9 cellular contexts compared by ENCODE assay signal in genomic region chr5:75567710-75568109, GRCh38. TPM values are rescaled to one million over a fixed set of nuclear protein-coding genes. Genes with fewer than 3 reads are reported as not detected.
DNase-seq lines count a peak whose midpoint lies in the region; ATAC-seq, FAIRE-seq and TF ChIP-seq lines count a peak whose summit lies in the region.
"Had no signal": no experiment of that assay in that cellular context is flagged by ENCODE, and none has a peak within 500 bp of the region (broad histone marks: within the 10 kb centered on the region; RNA-seq: fewer than 3 reads in every experiment).

No MANE protein-coding gene starts in this region.

- H3K9ac ChIP-seq in HUES48 (ENCODE audit: low read depth, low read length) (no peak overlapping the region), GM12878 (ENCODE audit: control insufficient read depth, insufficient read depth, low read length) (peak overlapping the region; percentile 18)

- peak overlapping the region; percentile 91 for H3K4me2 ChIP-seq in GM12878 (ENCODE audit: control insufficient read depth, insufficient read depth)

- ATAC-seq in activated T-cell treated with anti-CD3 and anti-CD28 coated beads, Interleukin-2, amount 50 U/mL, for 4 hours = peak; percentile 58 to 68
- peak; percentile 67 for ATAC-seq in GM12878

- 0 out of 2 replicates have a peak, but pooled peaks have one; percentile 20 for TF ChIP-seq RAD21 in GM12878 (IDR thresholded peaks at IDR 0.05; ENCODE audit: insufficient read depth, low read depth, low read length)

- no peak for TF ChIP-seq POLR2A in GM12878 (IDR thresholded peaks at IDR 0.05; ENCODE audit: low read depth, low read length)

- no peaks in the 10 kb centered on the region for H3K27me3 Mint-ChIP-seq in activated T-cell treated with anti-CD3 and anti-CD28 coated beads, Interleukin-2, amount 50 U/mL, for 4 hours (ENCODE audit: low read depth)

- H3K27ac ChIP-seq in HUES48 (ENCODE audit: low read depth, low read length) = peak overlapping the region; percentile 68
- peak overlapping the region; percentile 96 for H3K27ac ChIP-seq in GM12878 (ENCODE audit: control insufficient read depth, insufficient read depth)
- H3K27ac ChIP-seq in caudate nucleus (ENCODE audit: low read depth, low read length) = no peak overlapping the region
- H3K27ac ChIP-seq: C4-2B had no signal

- peak overlapping the region; percentile 68 for H3K4me3 Mint-ChIP-seq in activated T-cell treated with anti-CD3 and anti-CD28 coated beads, Interleukin-2, amount 50 U/mL, for 4 hours

- BruUV-seq in GM12878 (replicated peaks; lab: Mats Ljungman, UMichigan) = no TSS peak

- in situ Hi-C loops in GM12878 (cut with MboI) = loop anchor here (10.0 kb wide), 1 partner anchor 53 kb away; the partner anchor contains the start of genes CERT1 and POLK

- H3K36me3 Mint-ChIP-seq in activated T-cell treated with anti-CD3 and anti-CD28 coated beads, Interleukin-2, amount 50 U/mL, for 4 hours (ENCODE audit: insufficient read depth) = peaks cover 37% of the 10 kb centered on the region

- CTCF ChIA-PET in GM12878 (lab: Yijun Ruan, JAX) = interaction anchor here (0.7 to 6.3 kb wide), 8 partner anchors 9 to 112 kb away, joined by 3 to 22 read pairs (median 4); no protein-coding TSS in a partner anchor

- RAD21 ChIA-PET in GM12878 (lab: Charles Lee; ENCODE audit: unreplicated experiment) = interaction anchor here (0.8 to 4.5 kb wide), 17 partner anchors 8 to 231 kb away, joined by 3 to 123 read pairs (median 8); partner anchors contain the start of genes CERT1, HMGCR and POLK

- H3K36me3 ChIP-seq in HUES48 (ENCODE audit: control insufficient read depth, insufficient read depth, low read length) (no peaks in the 10 kb centered on the region), GM12878 (ENCODE audit: control insufficient read depth in 2 of 2, insufficient read depth in 2 of 2, low read length in 1 of 2) (no peaks in the 10 kb centered on the region; a peak in 2 of 4 replicates)

- no peak for TF ChIP-seq CTCF in GM12878 (IDR thresholded peaks at IDR 0.05 in 2 of 3, conservative IDR thresholded peaks at IDR 0.05 in 1 of 3; ENCODE audit: control insufficient read depth in 2 of 3, extremely low read depth in 1 of 3, insufficient read depth in 1 of 3, low read depth in 3 of 3, low read length in 3 of 3)

- no peak for FAIRE-seq in GM12878 (lab: Jason Lieb, UNC)

- H3K9me3 ChIP-seq in HUES48 (ENCODE audit: control insufficient read depth, insufficient read depth, low read length) (no peaks in the 10 kb centered on the region), GM12878 (replicated peaks; ENCODE audit: control insufficient read depth, insufficient read depth, low read length) (peaks cover 4% of the 10 kb centered on the region; the same call in 2 of the 3 replicates)

- no peak for TF ChIP-seq EP300 in GM12878 (IDR thresholded peaks at IDR 0.05; ENCODE audit: borderline replicate concordance in 1 of 2, control insufficient read depth in 1 of 2, low read depth in 2 of 2, low read length in 2 of 2)

- no peak overlapping the region for H3K4me3 ChIP-seq in HUES48 (ENCODE audit: low read depth, low read length)
- H3K4me3 ChIP-seq in GM12878 = peak overlapping the region; percentile 20; the same call in 1 of the 2 replicates

- peaks cover 34% of the 10 kb centered on the region for H3K79me2 ChIP-seq in GM12878 (ENCODE audit: control insufficient read depth, insufficient read depth, low read length)

- DNase-seq in activated T-cell treated with anti-CD3 and anti-CD28 coated beads, Interleukin-2, amount 50 U/mL, for 4 hours = no peak
- no peak for DNase-seq in activated T-cell treated with anti-CD3 and anti-CD28 coated beads, Interleukin-2, amount 50 U/mL, for 1 hour
- DNase-seq in GM12878 (ENCODE audit: low read depth, low spot score) (peak; percentile 48), renal cortical epithelial cell (ENCODE audit: low read depth) (peak; percentile 61), NCI-H1417 (lab: John Stamatoyannopoulos, UW) (no peak), NCI-H526 treated with DMSO at 0.1 percent for 48 hours (lab: John Stamatoyannopoulos, UW) (no peak), caudate nucleus (lab: John Stamatoyannopoulos, UW) (no peak)

- H3K9me3 Mint-ChIP-seq in activated T-cell treated with anti-CD3 and anti-CD28 coated beads, Interleukin-2, amount 50 U/mL, for 4 hours = peaks cover 22% of the 10 kb centered on the region

- H3K4me1 ChIP-seq in HUES48 (ENCODE audit: control insufficient read depth, insufficient read depth, low read length) = peaks cover 14% of the 10 kb centered on the region; the same call in 1 of the 2 replicates
- peaks cover 36% of the 10 kb centered on the region for H3K4me1 ChIP-seq in GM12878 (ENCODE audit: control insufficient read depth, insufficient read depth, low read length)

- intact Hi-C loops in GM12878 (cut with micrococcal nuclease; ENCODE audit: unreplicated experiment) = loop anchor here (2.0 kb wide), 1 partner anchor 57 kb away; the partner anchor contains the start of genes CERT1 and POLK

- SMC1A ChIA-PET in GM12878 (lab: Charles Lee; ENCODE audit: uncharacterized antibody, unreplicated experiment) = interaction anchor here (0.7 to 8.3 kb wide), 25 partner anchors 10 to 202 kb away, joined by 3 to 98 read pairs (median 5); partner anchors contain the start of genes CERT1 and POLK

- H4K20me1 ChIP-seq in GM12878 (ENCODE audit: control insufficient read depth, insufficient read depth) = no peaks in the 10 kb centered on the region

- no peak overlapping the region for H2AFZ ChIP-seq in GM12878 (ENCODE audit: control insufficient read depth, low read depth, low read length)

- POLR2A ChIA-PET in GM12878 (lab: Charles Lee) = interaction anchor here (0.7 to 3.7 kb wide), 10 partner anchors 9 to 331 kb away, joined by 3 to 50 read pairs (median 8); partner anchors contain the start of genes ANKRD31, CERT1 and POLK

- H3K4me1 Mint-ChIP-seq in activated T-cell treated with anti-CD3 and anti-CD28 coated beads, Interleukin-2, amount 50 U/mL, for 4 hours (ENCODE audit: low read depth) = peaks cover 45% of the 10 kb centered on the region

- H3K27me3 ChIP-seq in HUES48 (ENCODE audit: control insufficient read depth, insufficient read depth, low read length) (no peaks in the 10 kb centered on the region), GM12878 (replicated peaks in 1 of 2; ENCODE audit: control insufficient read depth in 2 of 2, insufficient read depth in 2 of 2, low read length in 1 of 2) (no peaks in the 10 kb centered on the region)

- 33% methylated on average over 2 of the region's 2 CpGs for WGBS in GM12878 (ENCODE audit: insufficient coverage, insufficient replicate concordance, low lambda C conversion rate, missing lambda C conversion rate)

RNA-seq across cellular contexts. Expression of gene ANKDD1B, which starts 43.5 kb away (rescaled TPM):
- total RNA-seq in activated T-cell treated with anti-CD3 and anti-CD28 coated beads, Interleukin-2, amount 50 U/mL, for 4 hours = under 1 TPM in 1 of 3 donors, not detected in 2; 0.14 TPM
- 2.4 and 2.8 TPM in 2 replicates for total RNA-seq in GM12878 (2013; cell fraction: nucleolus; rRNA removed)
- total RNA-seq in GM12878 (2014; rRNA removed) = 0.73 and 1.0 TPM in 2 replicates
- total RNA-seq in GM12878 (2014; rRNA removed; fragmentation: Illumina TruSeq; extraction: Trizol) = 0.83 and 0.98 TPM in 2 replicates
- 0.66 and 0.87 TPM in 2 replicates for total RNA-seq in GM12878 (2021)
- 0.21 TPM for polyA plus RNA-seq in GM12878 (2011; ENCODE audit: low read depth)
- polyA plus RNA-seq in GM12878 (2011; rRNA removed) = 0.68 and 1.1 TPM in 2 replicates
- polyA plus RNA-seq in GM12878 (2011; cell fraction: cytosol; rRNA removed) = 0.05 and 0.12 TPM in 2 replicates
- 1.3 and 1.6 TPM in 2 replicates for polyA plus RNA-seq in GM12878 (2011; cell fraction: nucleus; rRNA removed)
- 0.52 and 0.70 TPM in 2 replicates for polyA plus RNA-seq in GM12878 (2012)
- polyA plus RNA-seq in GM12878 (2014; fragmentation: Illumina TruSeq; extraction: Trizol) = 0.65 and 0.72 TPM in 2 replicates
- 1 to 10 TPM; 1.4 to 2.4 TPM for polyA plus RNA-seq in GM12878 (2014; fragmentation: Nextera tagmentation; extraction: Ambion mirVana)
- polyA plus RNA-seq in GM12878 (2014; rRNA removed) = 0.39 and 0.65 TPM in 2 replicates
- 1 to 10 TPM in 1 of 2 experiments, under 1 TPM in 1; 0.34 to 1.0 TPM for polyA plus RNA-seq in GM12878 (2016; fragmentation: Nextera tagmentation; extraction: Ambion mirVana)
- 0.29 and 1.3 TPM in 2 replicates for polyA minus RNA-seq in GM12878 (2011; rRNA and poly(A)+ RNA removed)
- polyA minus RNA-seq in GM12878 (2011; cell fraction: cytosol; rRNA and poly(A)+ RNA removed) = not detected in 2 replicates
- polyA minus RNA-seq in GM12878 (2011; cell fraction: nucleus; rRNA and poly(A)+ RNA removed) = 0.97 and 2.9 TPM in 2 replicates
- total RNA-seq in renal cortical epithelial cell = 2.8 and 3.3 TPM in 2 replicates

RNA-seq across cellular contexts. Expression of gene POLK, which starts 56.0 kb away (rescaled TPM):
- 10 to 100 TPM; 25.7 to 28.0 (median 25.8) TPM for total RNA-seq in activated T-cell treated with anti-CD3 and anti-CD28 coated beads, Interleukin-2, amount 50 U/mL, for 4 hours
- 231 and 234 TPM in 2 replicates for total RNA-seq in GM12878 (2013; cell fraction: nucleolus; rRNA removed)
- total RNA-seq in GM12878 (2014; rRNA removed) (29.0 and 36.8 TPM in 2 replicates), GM12878 (2014; rRNA removed; fragmentation: Illumina TruSeq; extraction: Trizol) (39.9 and 42.0 TPM in 2 replicates), GM12878 (2021) (25.6 and 26.6 TPM in 2 replicates), renal cortical epithelial cell (53.7 and 63.4 TPM in 2 replicates)
- 7.1 TPM for polyA plus RNA-seq in GM12878 (2011; ENCODE audit: low read depth)
- polyA plus RNA-seq in GM12878 (2011; rRNA removed) (47.6 and 75.0 TPM in 2 replicates), GM12878 (2014; fragmentation: Illumina TruSeq; extraction: Trizol) (36.7 and 44.0 TPM in 2 replicates), GM12878 (2014; fragmentation: Nextera tagmentation; extraction: Ambion mirVana) (10 to 100 TPM; 10.4 to 10.7 TPM), GM12878 (2014; rRNA removed) (15.0 and 20.9 TPM in 2 replicates), GM12878 (2016; fragmentation: Nextera tagmentation; extraction: Ambion mirVana) (10 to 100 TPM; 29.0 to 32.0 TPM)
- 15.9 and 19.4 TPM in 2 replicates for polyA plus RNA-seq in GM12878 (2011; cell fraction: cytosol; rRNA removed)
- 29.1 and 39.9 TPM in 2 replicates for polyA plus RNA-seq in GM12878 (2011; cell fraction: nucleus; rRNA removed)
- 10.4 and 16.5 TPM in 2 replicates for polyA plus RNA-seq in GM12878 (2012)
- 50.9 and 127 TPM in 2 replicates for polyA minus RNA-seq in GM12878 (2011; rRNA and poly(A)+ RNA removed)
- 17.5 and 25.1 TPM in 2 replicates for polyA minus RNA-seq in GM12878 (2011; cell fraction: cytosol; rRNA and poly(A)+ RNA removed)
- 33.9 and 57.1 TPM in 2 replicates for polyA minus RNA-seq in GM12878 (2011; cell fraction: nucleus; rRNA and poly(A)+ RNA removed)

RNA-seq across cellular contexts. Expression of gene CERT1, which starts 56.3 kb away (rescaled TPM):
- 10 to 100 TPM; 29.4 to 30.1 (median 29.9) TPM for total RNA-seq in activated T-cell treated with anti-CD3 and anti-CD28 coated beads, Interleukin-2, amount 50 U/mL, for 4 hours
- total RNA-seq in GM12878 (2013; cell fraction: nucleolus; rRNA removed) = 213 and 216 TPM in 2 replicates
- 13.3 and 13.4 TPM in 2 replicates for total RNA-seq in GM12878 (2014; rRNA removed)
- total RNA-seq in GM12878 (2014; rRNA removed; fragmentation: Illumina TruSeq; extraction: Trizol) = 35.3 and 36.7 TPM in 2 replicates
- total RNA-seq in GM12878 (2021) = 30.2 and 30.7 TPM in 2 replicates
- polyA plus RNA-seq in GM12878 (2011; ENCODE audit: low read depth) = 11.9 TPM
- polyA plus RNA-seq in GM12878 (2011; rRNA removed) = 26.5 and 27.6 TPM in 2 replicates
- polyA plus RNA-seq in GM12878 (2011; cell fraction: cytosol; rRNA removed) = 11.6 and 28.3 TPM in 2 replicates
- polyA plus RNA-seq in GM12878 (2011; cell fraction: nucleus; rRNA removed) = 23.0 and 25.2 TPM in 2 replicates
- 15.4 and 25.1 TPM in 2 replicates for polyA plus RNA-seq in GM12878 (2012)
- 32.5 and 43.2 TPM in 2 replicates for polyA plus RNA-seq in GM12878 (2014; fragmentation: Illumina TruSeq; extraction: Trizol)
- 10 to 100 TPM in 1 of 2 experiments, 1 to 10 TPM in 1; 7.7 to 10.4 TPM for polyA plus RNA-seq in GM12878 (2014; fragmentation: Nextera tagmentation; extraction: Ambion mirVana)
- polyA plus RNA-seq in GM12878 (2014; rRNA removed) = 11.1 and 14.1 TPM in 2 replicates
- 10 to 100 TPM; 24.6 to 29.9 TPM for polyA plus RNA-seq in GM12878 (2016; fragmentation: Nextera tagmentation; extraction: Ambion mirVana)
- 57.1 and 106 TPM in 2 replicates for polyA minus RNA-seq in GM12878 (2011; rRNA and poly(A)+ RNA removed)
- 19.9 and 22.8 TPM in 2 replicates for polyA minus RNA-seq in GM12878 (2011; cell fraction: cytosol; rRNA and poly(A)+ RNA removed)
- polyA minus RNA-seq in GM12878 (2011; cell fraction: nucleus; rRNA and poly(A)+ RNA removed) = 41.0 and 78.9 TPM in 2 replicates
- total RNA-seq in renal cortical epithelial cell = 26.0 and 77.0 TPM in 2 replicates

Comparison
In these comparisons a context has a peak if more than half of its experiments do, and no peak if none do; other contexts are left out.
1. DNase-seq: peak in GM12878 (single experiment) and renal cortical epithelial cell (single experiment); none in activated T-cell treated with anti-CD3 and anti-CD28 coated beads, Interleukin-2, amount 50 U/mL, for 4 hours (single experiment), activated T-cell treated with anti-CD3 and anti-CD28 coated beads, Interleukin-2, amount 50 U/mL, for 1 hour (single experiment), NCI-H1417 (0 of 3), NCI-H526 treated with DMSO at 0.1 percent for 48 hours (single experiment) and caudate nucleus (0 of 61).